In the genomic region with DNA sequence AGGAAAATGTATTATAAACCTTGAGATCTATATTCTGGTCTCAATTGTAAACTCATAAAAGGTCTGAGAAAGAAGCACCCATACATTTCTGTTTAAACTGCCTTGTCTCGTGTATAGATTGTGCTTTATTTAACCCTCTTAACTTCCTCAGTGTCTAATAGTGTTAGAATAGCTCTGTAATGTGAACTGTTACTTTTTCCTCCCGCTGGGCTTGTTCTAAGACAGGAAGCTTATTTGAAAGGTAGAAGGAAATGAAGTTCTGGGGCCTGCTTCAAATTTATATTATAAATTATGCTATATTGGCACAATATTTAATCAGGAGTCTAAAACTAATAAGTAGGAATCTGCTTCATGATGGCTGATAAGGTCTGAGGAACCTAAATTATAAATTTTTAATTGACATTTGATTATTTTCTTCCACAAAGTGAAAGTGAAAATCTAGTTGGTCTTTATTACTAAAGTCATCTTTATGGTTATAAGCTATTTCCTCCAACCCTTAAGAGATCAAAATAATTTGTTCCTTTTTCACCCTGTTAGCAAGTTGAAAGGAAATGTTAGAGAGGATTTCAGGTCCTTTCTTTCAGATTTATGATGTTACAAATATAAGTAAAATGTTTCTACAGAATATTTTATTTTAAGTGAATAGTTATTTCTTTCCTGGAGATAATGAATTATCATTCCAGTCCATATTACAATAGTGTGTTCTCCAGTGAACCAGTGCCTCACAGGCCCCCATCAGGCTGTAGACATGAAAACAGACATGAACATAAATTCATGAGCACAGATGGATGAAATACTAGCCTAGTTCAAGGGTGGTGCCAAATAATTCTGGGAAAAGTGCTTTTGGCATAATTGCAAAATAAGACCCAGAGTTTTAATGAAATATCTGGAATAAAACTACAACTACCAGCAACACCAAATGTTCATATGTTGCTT, we compare ENCODE assay signal across 9 cellular contexts. TPM values are rescaled to one million over a fixed set of nuclear protein-coding genes. Genes with fewer than 3 reads are reported as not detected.
A peak's percentile ranks its signal among the peaks of the same experiment; 100 is the strongest.
DNase-seq lines count a peak whose midpoint lies in the region; ATAC-seq and TF ChIP-seq lines count a peak whose summit lies in the region.
"Had no signal": no experiment of that assay in that cellular context is flagged by ENCODE, and none has a peak within 500 bp of the region (broad histone marks: within the 10 kb centered on the region; RNA-seq: fewer than 3 reads in every experiment).

No MANE protein-coding gene starts in this region.

- no peaks in the 10 kb centered on the region for H3K36me3 ChIP-seq in WERI-Rb-1
- H3K36me3 ChIP-seq in uterus = no peaks in the 10 kb centered on the region
- H3K36me3 ChIP-seq: right lobe of liver had no signal

- H3K4me1 ChIP-seq in uterus = peaks cover 0 to 4% of the 10 kb centered on the region in 2 donors
- H3K4me1 ChIP-seq: right lobe of liver had no signal

- H3K9me3 Mint-ChIP-seq in activated T-cell treated with anti-CD3 and anti-CD28 coated beads, Interleukin-2, amount 50 U/mL, for 24 hours = no peaks in the 10 kb centered on the region
- no peaks in the 10 kb centered on the region for H3K9me3 Mint-ChIP-seq in activated naive CD4-positive, alpha-beta T cell treated with anti-CD3 and anti-CD28 coated beads, Interleukin-2, amount 50 U/mL, for 72 hours
- H3K9me3 Mint-ChIP-seq in stimulated activated effector memory CD8-positive, alpha-beta T cell treated with anti-CD3 and anti-CD28 coated beads, Interleukin-12 subunit alpha, Interleukin-12 subunit beta, amount 100 ng/mL, for 72 hours = no peaks in the 10 kb centered on the region

- H3K27ac ChIP-seq in WERI-Rb-1 (no peak overlapping the region), uterus (peak overlapping the region in 1 of 2 donors; percentile 47)
- H3K27ac ChIP-seq: right lobe of liver had no signal

- peak; percentile 67 for ATAC-seq in HG03378 (IDR thresholded peaks at IDR 0.05; ENCODE audit: unreplicated experiment)
- ATAC-seq in activated naive CD4-positive, alpha-beta T cell treated with anti-CD3 and anti-CD28 coated beads, Interleukin-2, amount 50 U/mL, for 72 hours = peak; percentile 43 to 52
- ATAC-seq in stimulated activated effector memory CD8-positive, alpha-beta T cell treated with anti-CD3 and anti-CD28 coated beads, Interleukin-12 subunit alpha, Interleukin-12 subunit beta, amount 100 ng/mL, for 72 hours = peak; percentile 34

- H3K27me3 ChIP-seq in WERI-Rb-1 (ENCODE audit: insufficient read depth, low read depth, severe bottlenecking) = no peaks in the 10 kb centered on the region
- H3K27me3 ChIP-seq in uterus = no peaks in the 10 kb centered on the region
- H3K27me3 ChIP-seq: right lobe of liver had no signal

- H3K4me1 Mint-ChIP-seq in activated T-cell treated with anti-CD3 and anti-CD28 coated beads, Interleukin-2, amount 50 U/mL, for 24 hours (ENCODE audit: low read depth) = peaks cover 87% of the 10 kb centered on the region
- H3K4me1 Mint-ChIP-seq in stimulated activated effector memory CD8-positive, alpha-beta T cell treated with anti-CD3 and anti-CD28 coated beads, Interleukin-12 subunit alpha, Interleukin-12 subunit beta, amount 100 ng/mL, for 72 hours = peaks cover 36% of the 10 kb centered on the region

- no peak for DNase-seq in activated T-cell treated with anti-CD3 and anti-CD28 coated beads, Interleukin-2, amount 50 U/mL, for 24 hours
- DNase-seq in activated T-cell treated with anti-CD3 and anti-CD28 coated beads, Interleukin-2, amount 50 U/mL, for 48 hours = no peak
- DNase-seq in activated naive CD4-positive, alpha-beta T cell treated with anti-CD3 and anti-CD28 coated beads, Interleukin-2, amount 50 U/mL, for 72 hours (ENCODE audit: low spot score in 2 of 2) = no peak
- DNase-seq in stimulated activated effector memory CD8-positive, alpha-beta T cell treated with anti-CD3 and anti-CD28 coated beads, Interleukin-12 subunit alpha, Interleukin-12 subunit beta, amount 100 ng/mL, for 72 hours (ENCODE audit: low spot score in 2 of 2) = no peak
- no peak for DNase-seq in WERI-Rb-1
- no peak for DNase-seq in uterus
- no peak for DNase-seq in NCI-H128 (lab: John Stamatoyannopoulos, UW; ENCODE audit: unreplicated experiment)
- DNase-seq: right lobe of liver had no signal

- H3K4me3 ChIP-seq in WERI-Rb-1 (ENCODE audit: low read depth, low read length) (no peak overlapping the region), uterus (no peak overlapping the region)
- H3K4me3 ChIP-seq: right lobe of liver had no signal

- intact Hi-C loops in uterus (cut with DNase I; ENCODE audit: low total_unique reads) = no loop called here

- peak overlapping the region; percentile 53 for H3K4me3 Mint-ChIP-seq in activated T-cell treated with anti-CD3 and anti-CD28 coated beads, Interleukin-2, amount 50 U/mL, for 24 hours
- peak overlapping the region; percentile 31 for H3K4me3 Mint-ChIP-seq in stimulated activated effector memory CD8-positive, alpha-beta T cell treated with anti-CD3 and anti-CD28 coated beads, Interleukin-12 subunit alpha, Interleukin-12 subunit beta, amount 100 ng/mL, for 72 hours

- no peak for TF ChIP-seq CTCF in WERI-Rb-1 (IDR thresholded peaks at IDR 0.05; ENCODE audit: low read depth, low read length)
- TF ChIP-seq CTCF in uterus (IDR thresholded peaks at IDR 0.05) = no peak

- H3K9me3 ChIP-seq in WERI-Rb-1 (ENCODE audit: severe bottlenecking) (no peaks in the 10 kb centered on the region), uterus (no peaks in the 10 kb centered on the region)
- H3K9me3 ChIP-seq: right lobe of liver had no signal

- no peaks in the 10 kb centered on the region for H3K27me3 Mint-ChIP-seq in activated T-cell treated with anti-CD3 and anti-CD28 coated beads, Interleukin-2, amount 50 U/mL, for 24 hours

- H3K27ac Mint-ChIP-seq in activated T-cell treated with anti-CD3 and anti-CD28 coated beads, Interleukin-2, amount 50 U/mL, for 24 hours = peak overlapping the region; percentile 88
- peak overlapping the region; percentile 85 to 92 for H3K27ac Mint-ChIP-seq in activated naive CD4-positive, alpha-beta T cell treated with anti-CD3 and anti-CD28 coated beads, Interleukin-2, amount 50 U/mL, for 72 hours
- peak overlapping the region; percentile 85 for H3K27ac Mint-ChIP-seq in stimulated activated effector memory CD8-positive, alpha-beta T cell treated with anti-CD3 and anti-CD28 coated beads, Interleukin-12 subunit alpha, Interleukin-12 subunit beta, amount 100 ng/mL, for 72 hours

- H3K36me3 Mint-ChIP-seq in activated T-cell treated with anti-CD3 and anti-CD28 coated beads, Interleukin-2, amount 50 U/mL, for 24 hours (ENCODE audit: low read depth) = peaks cover 40% of the 10 kb centered on the region
- peaks cover 5 to 38% of the 10 kb centered on the region in 2 donors for H3K36me3 Mint-ChIP-seq in activated naive CD4-positive, alpha-beta T cell treated with anti-CD3 and anti-CD28 coated beads, Interleukin-2, amount 50 U/mL, for 72 hours
- no peaks in the 10 kb centered on the region for H3K36me3 Mint-ChIP-seq in stimulated activated effector memory CD8-positive, alpha-beta T cell treated with anti-CD3 and anti-CD28 coated beads, Interleukin-12 subunit alpha, Interleukin-12 subunit beta, amount 100 ng/mL, for 72 hours

- TF ChIP-seq POLR2A in uterus (IDR thresholded peaks at IDR 0.05) = no peak

RNA-seq across cellular contexts. Expression of gene MFSD6, which starts 7.9 kb away (rescaled TPM):
- total RNA-seq in activated naive CD4-positive, alpha-beta T cell treated with anti-CD3 and anti-CD28 coated beads, Interleukin-2, amount 50 U/mL, for 72 hours = 10 to 100 TPM; 18.8 to 37.5 TPM
- 10 to 100 TPM in 3 of 4 donors, 1 to 10 TPM in 1; 3.6 to 30.3 (median 28.4) TPM for total RNA-seq in uterus
